15 cellular contexts compared by ENCODE assay signal in genomic region chr16:11514283-11514682, GRCh38.
A peak's percentile ranks its signal among the peaks of the same experiment; 100 is the strongest.
DNase-seq lines count a peak whose midpoint lies in the region; ATAC-seq, FAIRE-seq and TF ChIP-seq lines count a peak whose summit lies in the region.
"Had no signal": no experiment of that assay in that cellular context is flagged by ENCODE, and none has a peak within 500 bp of the region (broad histone marks: within the 10 kb centered on the region; RNA-seq: fewer than 3 reads in every experiment).

No MANE protein-coding gene starts in this region.

- H2BK12ac ChIP-seq in H1 (ENCODE audit: low read depth, low read length) = peak overlapping the region; percentile 17; the same call in 1 of the 2 replicates

- no peak overlapping the region for H3K9ac ChIP-seq in H1 (replicated peaks in 1 of 4; ENCODE audit: extremely low read depth in 1 of 4, low read depth in 3 of 4, low read length in 3 of 4)
- H3K9ac ChIP-seq: BLaER1 had no signal

- TF ChIP-seq POLR2A in H1 (IDR thresholded peaks at IDR 0.05; ENCODE audit: control extremely low read depth in 1 of 2, low read depth in 2 of 2, low read length in 2 of 2) = no peak
- TF ChIP-seq POLR2A in right lobe of liver (IDR thresholded peaks at IDR 0.05) = no peak
- TF ChIP-seq POLR2A in breast epithelium (IDR thresholded peaks at IDR 0.05) = no peak

- 88% methylated on average over 14 of the region's 14 CpGs; no CpG with 5 or more reads in 1 of the 2 experiments for WGBS in H1 (ENCODE audit: extremely low coverage in 1 of 2, insufficient coverage in 1 of 2, insufficient read length in 1 of 2, insufficient replicate concordance in 2 of 2, low coverage in 1 of 2, low lambda C conversion rate in 2 of 2, missing lambda C conversion rate in 1 of 2), 2 experiments
- no CpG with 5 or more reads among the region's 14 CpGs for WGBS in right lobe of liver (ENCODE audit: insufficient coverage, low coverage, low lambda C conversion rate, missing lambda C conversion rate)

- H4K20me1 ChIP-seq in H1 (replicated peaks in 1 of 2; ENCODE audit: control insufficient read depth in 1 of 2, insufficient read depth in 2 of 2, low read length in 2 of 2) = no peaks in the 10 kb centered on the region
- H4K20me1 ChIP-seq: BLaER1 had no signal

- H3K9me3 ChIP-seq in H1 (ENCODE audit: insufficient read depth in 2 of 2, low read depth in 1 of 2, low read length in 1 of 2) (no peaks in the 10 kb centered on the region), right lobe of liver (no peaks in the 10 kb centered on the region), breast epithelium (no peaks in the 10 kb centered on the region)
- H3K9me3 ChIP-seq: BLaER1 had no signal

- CTCF ChIA-PET in H1 (lab: Charles Lee; ENCODE audit: partially characterized antibody) = interaction anchor here (0.9 to 1.1 kb wide), 3 partner anchors 9 to 126 kb away, joined by 3 to 5 read pairs (median 4); no protein-coding TSS in a partner anchor

- no peak overlapping the region for H3K4ac ChIP-seq in H1 (replicated peaks; ENCODE audit: insufficient read length, low read depth, low read length)

- H3K4me1 ChIP-seq in H1 (replicated peaks in 1 of 4; ENCODE audit: control insufficient read depth in 3 of 4, insufficient read depth in 4 of 4, low read length in 3 of 4) (peaks cover 0 to 13% (median 4%) of the 10 kb centered on the region in 4 experiments; a peak in 5 of 7 replicates), right lobe of liver (no peaks in the 10 kb centered on the region), breast epithelium (no peaks in the 10 kb centered on the region)

- no peak for TF ChIP-seq EP300 in H1 (IDR thresholded peaks at IDR 0.05; ENCODE audit: borderline replicate concordance in 1 of 2, low read depth in 2 of 2, low read length in 2 of 2)

- TF ChIP-seq CTCF in H1 (IDR thresholded peaks at IDR 0.05; ENCODE audit: control extremely low read depth in 1 of 3, insufficient read depth in 1 of 3, low read depth in 1 of 3, low read length in 3 of 3) (no peak), right lobe of liver (IDR thresholded peaks at IDR 0.05) (no peak), breast epithelium (IDR thresholded peaks at IDR 0.05) (no peak)

- peak overlapping the region; percentile 85; the same call in 1 of the 2 replicates for H2BK5ac ChIP-seq in H1 (ENCODE audit: low read depth, low read length)

- no peaks in the 10 kb centered on the region for H3K79me1 ChIP-seq in H1 (ENCODE audit: low read depth, low read length)

- ATAC-seq in right lobe of liver (peak; percentile 11 to 23 (median 19)), sciatic nerve (peak; percentile 60), HG03520 (IDR thresholded peaks at IDR 0.05; ENCODE audit: unreplicated experiment) (no peak), HG03280 (IDR thresholded peaks at IDR 0.05; ENCODE audit: unreplicated experiment) (no peak)
- ATAC-seq: GM23338 had no signal

- peak overlapping the region; percentile 61 for H2BK15ac ChIP-seq in H1 (ENCODE audit: low read length)

- H4K91ac ChIP-seq in H1 (replicated peaks; ENCODE audit: insufficient read length, low read length) = peak overlapping the region; percentile 46

- no peaks in the 10 kb centered on the region; the same call in 1 of the 2 replicates for H3K23me2 ChIP-seq in H1 (ENCODE audit: low read depth, low read length)

- DNase-seq in H1 (ENCODE audit: low read depth in 1 of 2, low spot score in 2 of 2) (no peak), right lobe of liver (no peak), sciatic nerve (ENCODE audit: low spot score) (no peak), cortex of kidney (lab: John Stamatoyannopoulos, UW) (no peak), breast epithelium (ENCODE audit: low spot score in 2 of 2) (no peak)
- DNase-seq: CD4-positive, alpha-beta memory T cell; DMS153; DMS79; GF-D8; H9 had no signal

- TF ChIP-seq RAD21 in H1 (IDR thresholded peaks at IDR 0.05 in 1 of 2, conservative IDR thresholded peaks at IDR 0.05 in 1 of 2; ENCODE audit: low read depth in 2 of 2, low read length in 2 of 2) = no peak

- H2AFZ ChIP-seq in H1 (ENCODE audit: low read length) = no peak overlapping the region
- H2AFZ ChIP-seq: GM23338 had no signal

- H3K23ac ChIP-seq in H1 (ENCODE audit: insufficient read length) = no peak overlapping the region

- no peak overlapping the region for H3K56ac ChIP-seq in H1 (replicated peaks; ENCODE audit: insufficient read length, low read depth, low read length)

- H3K4me3 ChIP-seq in H1 (ENCODE audit: extremely low read depth in 1 of 4, insufficient read depth in 2 of 4, low read depth in 3 of 4, low read length in 4 of 4) = no peak overlapping the region
- H3K4me3 ChIP-seq in right lobe of liver = no peak overlapping the region
- no peak overlapping the region for H3K4me3 ChIP-seq in breast epithelium
- H3K4me3 ChIP-seq: BLaER1, GM23338 had no signal

- H2BK20ac ChIP-seq in H1 (ENCODE audit: low read length) = no peak overlapping the region

- H3K79me2 ChIP-seq in H1 (ENCODE audit: control insufficient read depth in 1 of 2, insufficient read depth in 2 of 2, low read length in 2 of 2) = no peaks in the 10 kb centered on the region

- peak overlapping the region; percentile 87; the same call in 1 of the 2 replicates for H4K8ac ChIP-seq in H1 (ENCODE audit: extremely low read depth, insufficient read depth, low read length)

- no peaks in the 10 kb centered on the region for H3K36me3 ChIP-seq in H1 (ENCODE audit: control insufficient read depth in 2 of 4, insufficient read depth in 4 of 4, low read length in 3 of 4)
- no peaks in the 10 kb centered on the region for H3K36me3 ChIP-seq in right lobe of liver
- no peaks in the 10 kb centered on the region for H3K36me3 ChIP-seq in breast epithelium
- H3K36me3 ChIP-seq: BLaER1 had no signal

- H3K27me3 ChIP-seq in H1 (replicated peaks in 1 of 4; ENCODE audit: control insufficient read depth in 3 of 4, extremely low read depth in 1 of 4, insufficient read depth in 3 of 4, low read length in 3 of 4) (no peaks in the 10 kb centered on the region), right lobe of liver (no peaks in the 10 kb centered on the region), breast epithelium (no peaks in the 10 kb centered on the region)
- H3K27me3 ChIP-seq: BLaER1 had no signal

- POLR2A ChIA-PET in H1 (lab: Charles Lee; ENCODE audit: partially characterized antibody) = interaction anchor here (1.2 to 1.8 kb wide), 2 partner anchors 13 to 14 kb away, joined by 4 to 6 read pairs; no protein-coding TSS in a partner anchor

- no peak overlapping the region; the same call in 1 of the 2 replicates for H3K18ac ChIP-seq in H1 (ENCODE audit: extremely low read depth, low read length)

- H3K27ac ChIP-seq in H1 (ENCODE audit: low read depth, low read length) (no peak overlapping the region), right lobe of liver (no peak overlapping the region), breast epithelium (no peak overlapping the region)
- H3K27ac ChIP-seq: BLaER1 had no signal

- intact Hi-C loops in right lobe of liver (cut with DNase I) (loop anchor here in 1 of 2 donors (10.0 kb wide), 1 partner anchor 99 kb away; no protein-coding TSS in a partner anchor), sciatic nerve (cut with DNase I) (no loop called here), breast epithelium (cut with DNase I; ENCODE audit: low total_unique reads) (no loop called here)

- peak overlapping the region; percentile 56; the same call in 1 of the 2 replicates for H2AK5ac ChIP-seq in H1 (ENCODE audit: low read depth, low read length)

- no peak overlapping the region for H3K14ac ChIP-seq in H1 (ENCODE audit: insufficient read length)

- H3K4me2 ChIP-seq in H1 (ENCODE audit: insufficient read depth in 1 of 2, low read depth in 2 of 2, low read length in 2 of 2) = no peak overlapping the region
- H3K4me2 ChIP-seq: BLaER1, GM23338 had no signal

- H2BK120ac ChIP-seq in H1 (replicated peaks; ENCODE audit: low read depth, low read length) = peak overlapping the region; percentile 43

- H4K5ac ChIP-seq in H1 (ENCODE audit: insufficient read length, low read depth, low read length) = peak overlapping the region; percentile 7

- FAIRE-seq in H1 (lab: Jason Lieb, UNC) = no peak
- FAIRE-seq: A204.1 had no signal

TF ChIP-seq in H1, 55 proteins besides CTCF, POLR2A, EP300 and RAD21:
- TF ChIP-seq CREB1 (IDR thresholded peaks at IDR 0.05) (no peak), RBBP5 (IDR thresholded peaks at IDR 0.05; ENCODE audit: borderline replicate concordance, low read depth, low read length) (no peak), SIX5 (IDR thresholded peaks at IDR 0.05; ENCODE audit: low read depth, low read length) (no peak), SRF (IDR thresholded peaks at IDR 0.05; ENCODE audit: low read depth, low read length) (no peak), CHD1 (IDR thresholded peaks at IDR 0.05; ENCODE audit: low read depth, low read length) (no peak), TAF1 (IDR thresholded peaks at IDR 0.05; ENCODE audit: low read depth, low read length) (no peak), POLR2AphosphoS5 (IDR thresholded peaks at IDR 0.05; ENCODE audit: low read depth, low read length) (no peak), SP4 (IDR thresholded peaks at IDR 0.05; ENCODE audit: low read length) (no peak), GABPA (IDR thresholded peaks at IDR 0.05; ENCODE audit: borderline replicate concordance, insufficient read depth, low read length) (no peak)

Comparison
In these comparisons a context has a peak if more than half of its experiments do, and no peak if none do; other contexts are left out.
1. ATAC-seq: peak in right lobe of liver (4 of 4) and sciatic nerve (single experiment); none in HG03520 (single experiment) and HG03280 (single experiment).